1 cellular context compared by ENCODE assay signal in the genomic region with DNA sequence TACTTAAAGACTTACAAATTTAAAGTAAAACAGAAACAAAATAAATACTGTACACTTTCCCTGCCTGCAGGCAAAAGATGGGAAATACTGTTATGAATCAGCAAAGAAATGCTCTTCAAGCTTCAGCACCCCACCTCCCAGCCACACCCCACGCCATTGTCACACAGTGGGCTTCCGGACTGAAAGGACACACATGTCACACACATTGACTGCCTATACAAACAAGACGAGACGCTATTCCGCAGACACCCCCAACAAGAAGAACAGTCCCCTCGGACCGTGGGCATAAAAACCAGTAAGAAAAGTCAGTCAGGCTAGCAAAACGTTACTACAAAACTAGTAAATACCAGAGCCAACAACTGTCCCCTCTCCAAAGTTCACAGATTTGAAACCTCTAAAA.
TF ChIP-seq lines count a peak whose summit lies in the region.

No MANE protein-coding gene starts in this region.

TF ChIP-seq in K562, 482 proteins besides CTCF, POLR2A, EP300 and RAD21 (continued from another document and continues in another):
- TF ChIP-seq OTX1 (CRISPR knock-in tag; IDR thresholded peaks at IDR 0.05) (no peak), MXI1 (IDR thresholded peaks at IDR 0.05; ENCODE audit: low read depth, low read length) (no peak), L3MBTL2 (IDR thresholded peaks at IDR 0.05) (peak; percentile 38; the same call in 1 of the 2 replicates), HLTF (IDR thresholded peaks at IDR 0.05) (no peak), RCOR1 (IDR thresholded peaks at IDR 0.05; ENCODE audit: borderline replicate concordance in 1 of 2, low read depth in 2 of 2, low read length in 2 of 2) (0 out of 4 replicates have a peak, but pooled peaks of 1 of the 2 experiments have one; percentile 46), CEBPG (CRISPR knock-in tag; IDR thresholded peaks at IDR 0.05) (no peak), CEBPG (tag; conservative IDR thresholded peaks at IDR 0.05 in 1 of 2, IDR thresholded peaks at IDR 0.05 in 1 of 2) (no peak), NRF1 (conservative IDR thresholded peaks at IDR 0.05 in 1 of 2, IDR thresholded peaks at IDR 0.05 in 1 of 2) (no peak), DPF2 (IDR thresholded peaks at IDR 0.05) (peak; percentile 67), POLR2AphosphoS5 (IDR thresholded peaks at IDR 0.05; ENCODE audit: control insufficient read depth, insufficient read depth, low read depth, low read length) (no peak), ZNF561 (CRISPR knock-in tag; conservative IDR thresholded peaks at IDR 0.05) (no peak), MAFG (tag; conservative IDR thresholded peaks at IDR 0.05) (0 out of 2 replicates have a peak, but pooled peaks have one; percentile 7), NUFIP1 (IDR thresholded peaks at IDR 0.05; ENCODE audit: partially characterized antibody) (no peak), SAFB (IDR thresholded peaks at IDR 0.05; ENCODE audit: borderline replicate concordance, low read depth, low read length) (no peak), FOSL1 (tag; conservative IDR thresholded peaks at IDR 0.05) (no peak), ZNF431 (CRISPR knock-in tag; IDR thresholded peaks at IDR 0.05) (no peak), RHOXF2B (CRISPR knock-in tag; conservative IDR thresholded peaks at IDR 0.05) (no peak), CTBP1 (IDR thresholded peaks at IDR 0.05; ENCODE audit: borderline replicate concordance) (no peak), KLF1 (tag; IDR thresholded peaks at IDR 0.05) (peak; percentile 50; the same call in 1 of the 2 replicates), EHMT2 (IDR thresholded peaks at IDR 0.05) (peak; percentile 36; the same call in 1 of the 2 replicates), DIDO1 (tag; IDR thresholded peaks at IDR 0.05; ENCODE audit: low read depth) (no peak), ZNF311 (CRISPR knock-in tag; IDR thresholded peaks at IDR 0.05) (no peak), KAT2B (IDR thresholded peaks at IDR 0.05; ENCODE audit: low read depth, low read length) (no peak), ZC3H8 (IDR thresholded peaks at IDR 0.05) (no peak), HOXB6 (CRISPR knock-in tag; IDR thresholded peaks at IDR 0.05; ENCODE audit: borderline replicate concordance) (no peak), SMAD2 (IDR thresholded peaks at IDR 0.05; ENCODE audit: low read depth, low read length) (no peak)
- TF ChIP-seq, protein P1, sequence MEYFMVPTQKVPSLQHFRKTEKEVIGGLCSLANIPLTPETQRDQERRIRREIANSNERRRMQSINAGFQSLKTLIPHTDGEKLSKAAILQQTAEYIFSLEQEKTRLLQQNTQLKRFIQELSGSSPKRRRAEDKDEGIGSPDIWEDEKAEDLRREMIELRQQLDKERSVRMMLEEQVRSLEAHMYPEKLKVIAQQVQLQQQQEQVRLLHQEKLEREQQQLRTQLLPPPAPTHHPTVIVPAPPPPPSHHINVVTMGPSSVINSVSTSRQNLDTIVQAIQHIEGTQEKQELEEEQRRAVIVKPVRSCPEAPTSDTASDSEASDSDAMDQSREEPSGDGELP (CRISPR knock-in tag; IDR thresholded peaks at IDR 0.05; ENCODE audit: borderline replicate concordance), result no peak
- TF ChIP-seq, protein P2, sequence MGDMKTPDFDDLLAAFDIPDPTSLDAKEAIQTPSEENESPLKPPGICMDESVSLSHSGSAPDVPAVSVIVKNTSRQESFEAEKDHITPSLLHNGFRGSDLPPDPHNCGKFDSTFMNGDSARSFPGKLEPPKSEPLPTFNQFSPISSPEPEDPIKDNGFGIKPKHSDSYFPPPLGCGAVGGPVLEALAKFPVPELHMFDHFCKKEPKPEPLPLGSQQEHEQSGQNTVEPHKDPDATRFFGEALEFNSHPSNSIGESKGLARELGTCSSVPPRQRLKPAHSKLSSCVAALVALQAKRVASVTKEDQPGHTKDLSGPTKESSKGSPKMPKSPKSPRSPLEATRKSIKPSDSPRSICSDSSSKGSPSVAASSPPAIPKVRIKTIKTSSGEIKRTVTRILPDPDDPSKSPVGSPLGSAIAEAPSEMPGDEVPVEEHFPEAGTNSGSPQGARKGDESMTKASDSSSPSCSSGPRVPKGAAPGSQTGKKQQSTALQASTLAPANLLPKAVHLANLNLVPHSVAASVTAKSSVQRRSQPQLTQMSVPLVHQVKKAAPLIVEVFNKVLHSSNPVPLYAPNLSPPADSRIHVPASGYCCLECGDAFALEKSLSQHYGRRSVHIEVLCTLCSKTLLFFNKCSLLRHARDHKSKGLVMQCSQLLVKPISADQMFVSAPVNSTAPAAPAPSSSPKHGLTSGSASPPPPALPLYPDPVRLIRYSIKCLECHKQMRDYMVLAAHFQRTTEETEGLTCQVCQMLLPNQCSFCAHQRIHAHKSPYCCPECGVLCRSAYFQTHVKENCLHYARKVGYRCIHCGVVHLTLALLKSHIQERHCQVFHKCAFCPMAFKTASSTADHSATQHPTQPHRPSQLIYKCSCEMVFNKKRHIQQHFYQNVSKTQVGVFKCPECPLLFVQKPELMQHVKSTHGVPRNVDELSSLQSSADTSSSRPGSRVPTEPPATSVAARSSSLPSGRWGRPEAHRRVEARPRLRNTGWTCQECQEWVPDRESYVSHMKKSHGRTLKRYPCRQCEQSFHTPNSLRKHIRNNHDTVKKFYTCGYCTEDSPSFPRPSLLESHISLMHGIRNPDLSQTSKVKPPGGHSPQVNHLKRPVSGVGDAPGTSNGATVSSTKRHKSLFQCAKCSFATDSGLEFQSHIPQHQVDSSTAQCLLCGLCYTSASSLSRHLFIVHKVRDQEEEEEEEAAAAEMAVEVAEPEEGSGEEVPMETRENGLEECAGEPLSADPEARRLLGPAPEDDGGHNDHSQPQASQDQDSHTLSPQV (IDR thresholded peaks at IDR 0.05), result peak; percentile 74
- TF ChIP-seq, protein P3, sequence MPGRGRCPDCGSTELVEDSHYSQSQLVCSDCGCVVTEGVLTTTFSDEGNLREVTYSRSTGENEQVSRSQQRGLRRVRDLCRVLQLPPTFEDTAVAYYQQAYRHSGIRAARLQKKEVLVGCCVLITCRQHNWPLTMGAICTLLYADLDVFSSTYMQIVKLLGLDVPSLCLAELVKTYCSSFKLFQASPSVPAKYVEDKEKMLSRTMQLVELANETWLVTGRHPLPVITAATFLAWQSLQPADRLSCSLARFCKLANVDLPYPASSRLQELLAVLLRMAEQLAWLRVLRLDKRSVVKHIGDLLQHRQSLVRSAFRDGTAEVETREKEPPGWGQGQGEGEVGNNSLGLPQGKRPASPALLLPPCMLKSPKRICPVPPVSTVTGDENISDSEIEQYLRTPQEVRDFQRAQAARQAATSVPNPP (IDR thresholded peaks at IDR 0.05; ENCODE audit: borderline replicate concordance, insufficient read depth, insufficient read length), result no peak
- TF ChIP-seq, protein P4, sequence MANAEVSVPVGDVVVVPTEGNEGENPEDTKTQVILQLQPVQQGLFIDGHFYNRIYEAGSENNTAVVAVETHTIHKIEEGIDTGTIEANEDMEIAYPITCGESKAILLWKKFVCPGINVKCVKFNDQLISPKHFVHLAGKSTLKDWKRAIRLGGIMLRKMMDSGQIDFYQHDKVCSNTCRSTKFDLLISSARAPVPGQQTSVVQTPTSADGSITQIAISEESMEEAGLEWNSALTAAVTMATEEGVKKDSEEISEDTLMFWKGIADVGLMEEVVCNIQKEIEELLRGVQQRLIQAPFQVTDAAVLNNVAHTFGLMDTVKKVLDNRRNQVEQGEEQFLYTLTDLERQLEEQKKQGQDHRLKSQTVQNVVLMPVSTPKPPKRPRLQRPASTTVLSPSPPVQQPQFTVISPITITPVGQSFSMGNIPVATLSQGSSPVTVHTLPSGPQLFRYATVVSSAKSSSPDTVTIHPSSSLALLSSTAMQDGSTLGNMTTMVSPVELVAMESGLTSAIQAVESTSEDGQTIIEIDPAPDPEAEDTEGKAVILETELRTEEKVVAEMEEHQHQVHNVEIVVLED (CRISPR knock-in tag; IDR thresholded peaks at IDR 0.05), result no peak
- TF ChIP-seq, protein P5, sequence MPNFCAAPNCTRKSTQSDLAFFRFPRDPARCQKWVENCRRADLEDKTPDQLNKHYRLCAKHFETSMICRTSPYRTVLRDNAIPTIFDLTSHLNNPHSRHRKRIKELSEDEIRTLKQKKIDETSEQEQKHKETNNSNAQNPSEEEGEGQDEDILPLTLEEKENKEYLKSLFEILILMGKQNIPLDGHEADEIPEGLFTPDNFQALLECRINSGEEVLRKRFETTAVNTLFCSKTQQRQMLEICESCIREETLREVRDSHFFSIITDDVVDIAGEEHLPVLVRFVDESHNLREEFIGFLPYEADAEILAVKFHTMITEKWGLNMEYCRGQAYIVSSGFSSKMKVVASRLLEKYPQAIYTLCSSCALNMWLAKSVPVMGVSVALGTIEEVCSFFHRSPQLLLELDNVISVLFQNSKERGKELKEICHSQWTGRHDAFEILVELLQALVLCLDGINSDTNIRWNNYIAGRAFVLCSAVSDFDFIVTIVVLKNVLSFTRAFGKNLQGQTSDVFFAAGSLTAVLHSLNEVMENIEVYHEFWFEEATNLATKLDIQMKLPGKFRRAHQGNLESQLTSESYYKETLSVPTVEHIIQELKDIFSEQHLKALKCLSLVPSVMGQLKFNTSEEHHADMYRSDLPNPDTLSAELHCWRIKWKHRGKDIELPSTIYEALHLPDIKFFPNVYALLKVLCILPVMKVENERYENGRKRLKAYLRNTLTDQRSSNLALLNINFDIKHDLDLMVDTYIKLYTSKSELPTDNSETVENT (CRISPR knock-in tag; IDR thresholded peaks at IDR 0.05), result no peak
- TF ChIP-seq, protein P6, sequence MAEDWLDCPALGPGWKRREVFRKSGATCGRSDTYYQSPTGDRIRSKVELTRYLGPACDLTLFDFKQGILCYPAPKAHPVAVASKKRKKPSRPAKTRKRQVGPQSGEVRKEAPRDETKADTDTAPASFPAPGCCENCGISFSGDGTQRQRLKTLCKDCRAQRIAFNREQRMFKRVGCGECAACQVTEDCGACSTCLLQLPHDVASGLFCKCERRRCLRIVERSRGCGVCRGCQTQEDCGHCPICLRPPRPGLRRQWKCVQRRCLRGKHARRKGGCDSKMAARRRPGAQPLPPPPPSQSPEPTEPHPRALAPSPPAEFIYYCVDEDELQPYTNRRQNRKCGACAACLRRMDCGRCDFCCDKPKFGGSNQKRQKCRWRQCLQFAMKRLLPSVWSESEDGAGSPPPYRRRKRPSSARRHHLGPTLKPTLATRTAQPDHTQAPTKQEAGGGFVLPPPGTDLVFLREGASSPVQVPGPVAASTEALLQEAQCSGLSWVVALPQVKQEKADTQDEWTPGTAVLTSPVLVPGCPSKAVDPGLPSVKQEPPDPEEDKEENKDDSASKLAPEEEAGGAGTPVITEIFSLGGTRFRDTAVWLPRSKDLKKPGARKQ (CRISPR knock-in tag; IDR thresholded peaks at IDR 0.05), result no peak
- TF ChIP-seq, protein P7, sequence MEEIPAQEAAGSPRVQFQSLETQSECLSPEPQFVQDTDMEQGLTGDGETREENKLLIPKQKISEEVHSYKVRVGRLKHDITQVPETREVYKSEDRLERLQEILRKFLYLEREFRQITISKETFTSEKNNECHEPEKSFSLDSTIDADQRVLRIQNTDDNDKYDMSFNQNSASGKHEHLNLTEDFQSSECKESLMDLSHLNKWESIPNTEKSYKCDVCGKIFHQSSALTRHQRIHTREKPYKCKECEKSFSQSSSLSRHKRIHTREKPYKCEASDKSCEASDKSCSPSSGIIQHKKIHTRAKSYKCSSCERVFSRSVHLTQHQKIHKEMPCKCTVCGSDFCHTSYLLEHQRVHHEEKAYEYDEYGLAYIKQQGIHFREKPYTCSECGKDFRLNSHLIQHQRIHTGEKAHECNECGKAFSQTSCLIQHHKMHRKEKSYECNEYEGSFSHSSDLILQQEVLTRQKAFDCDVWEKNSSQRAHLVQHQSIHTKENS (CRISPR knock-in tag; IDR thresholded peaks at IDR 0.05), result no peak
- TF ChIP-seq, protein P8, sequence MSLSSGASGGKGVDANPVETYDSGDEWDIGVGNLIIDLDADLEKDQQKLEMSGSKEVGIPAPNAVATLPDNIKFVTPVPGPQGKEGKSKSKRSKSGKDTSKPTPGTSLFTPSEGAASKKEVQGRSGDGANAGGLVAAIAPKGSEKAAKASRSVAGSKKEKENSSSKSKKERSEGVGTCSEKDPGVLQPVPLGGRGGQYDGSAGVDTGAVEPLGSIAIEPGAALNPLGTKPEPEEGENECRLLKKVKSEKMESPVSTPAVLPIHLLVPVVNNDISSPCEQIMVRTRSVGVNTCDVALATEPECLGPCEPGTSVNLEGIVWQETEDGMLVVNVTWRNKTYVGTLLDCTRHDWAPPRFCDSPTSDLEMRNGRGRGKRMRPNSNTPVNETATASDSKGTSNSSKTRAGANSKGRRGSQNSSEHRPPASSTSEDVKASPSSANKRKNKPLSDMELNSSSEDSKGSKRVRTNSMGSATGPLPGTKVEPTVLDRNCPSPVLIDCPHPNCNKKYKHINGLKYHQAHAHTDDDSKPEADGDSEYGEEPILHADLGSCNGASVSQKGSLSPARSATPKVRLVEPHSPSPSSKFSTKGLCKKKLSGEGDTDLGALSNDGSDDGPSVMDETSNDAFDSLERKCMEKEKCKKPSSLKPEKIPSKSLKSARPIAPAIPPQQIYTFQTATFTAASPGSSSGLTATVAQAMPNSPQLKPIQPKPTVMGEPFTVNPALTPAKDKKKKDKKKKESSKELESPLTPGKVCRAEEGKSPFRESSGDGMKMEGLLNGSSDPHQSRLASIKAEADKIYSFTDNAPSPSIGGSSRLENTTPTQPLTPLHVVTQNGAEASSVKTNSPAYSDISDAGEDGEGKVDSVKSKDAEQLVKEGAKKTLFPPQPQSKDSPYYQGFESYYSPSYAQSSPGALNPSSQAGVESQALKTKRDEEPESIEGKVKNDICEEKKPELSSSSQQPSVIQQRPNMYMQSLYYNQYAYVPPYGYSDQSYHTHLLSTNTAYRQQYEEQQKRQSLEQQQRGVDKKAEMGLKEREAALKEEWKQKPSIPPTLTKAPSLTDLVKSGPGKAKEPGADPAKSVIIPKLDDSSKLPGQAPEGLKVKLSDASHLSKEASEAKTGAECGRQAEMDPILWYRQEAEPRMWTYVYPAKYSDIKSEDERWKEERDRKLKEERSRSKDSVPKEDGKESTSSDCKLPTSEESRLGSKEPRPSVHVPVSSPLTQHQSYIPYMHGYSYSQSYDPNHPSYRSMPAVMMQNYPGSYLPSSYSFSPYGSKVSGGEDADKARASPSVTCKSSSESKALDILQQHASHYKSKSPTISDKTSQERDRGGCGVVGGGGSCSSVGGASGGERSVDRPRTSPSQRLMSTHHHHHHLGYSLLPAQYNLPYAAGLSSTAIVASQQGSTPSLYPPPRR (CRISPR knock-in tag; IDR thresholded peaks at IDR 0.05; ENCODE audit: borderline replicate concordance), result no peak
- TF ChIP-seq, protein P9, sequence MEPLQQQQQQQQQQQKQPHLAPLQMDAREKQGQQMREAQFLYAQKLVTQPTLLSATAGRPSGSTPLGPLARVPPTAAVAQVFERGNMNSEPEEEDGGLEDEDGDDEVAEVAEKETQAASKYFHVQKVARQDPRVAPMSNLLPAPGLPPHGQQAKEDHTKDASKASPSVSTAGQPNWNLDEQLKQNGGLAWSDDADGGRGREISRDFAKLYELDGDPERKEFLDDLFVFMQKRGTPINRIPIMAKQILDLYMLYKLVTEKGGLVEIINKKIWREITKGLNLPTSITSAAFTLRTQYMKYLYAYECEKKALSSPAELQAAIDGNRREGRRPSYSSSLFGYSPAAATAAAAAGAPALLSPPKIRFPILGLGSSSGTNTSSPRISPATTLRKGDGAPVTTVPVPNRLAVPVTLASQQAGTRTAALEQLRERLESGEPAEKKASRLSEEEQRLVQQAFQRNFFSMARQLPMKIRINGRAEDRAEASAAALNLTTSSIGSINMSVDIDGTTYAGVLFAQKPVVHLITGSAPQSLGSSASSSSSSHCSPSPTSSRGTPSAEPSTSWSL (CRISPR knock-in tag; IDR thresholded peaks at IDR 0.05; ENCODE audit: borderline replicate concordance), result no peak
- TF ChIP-seq, protein P10, sequence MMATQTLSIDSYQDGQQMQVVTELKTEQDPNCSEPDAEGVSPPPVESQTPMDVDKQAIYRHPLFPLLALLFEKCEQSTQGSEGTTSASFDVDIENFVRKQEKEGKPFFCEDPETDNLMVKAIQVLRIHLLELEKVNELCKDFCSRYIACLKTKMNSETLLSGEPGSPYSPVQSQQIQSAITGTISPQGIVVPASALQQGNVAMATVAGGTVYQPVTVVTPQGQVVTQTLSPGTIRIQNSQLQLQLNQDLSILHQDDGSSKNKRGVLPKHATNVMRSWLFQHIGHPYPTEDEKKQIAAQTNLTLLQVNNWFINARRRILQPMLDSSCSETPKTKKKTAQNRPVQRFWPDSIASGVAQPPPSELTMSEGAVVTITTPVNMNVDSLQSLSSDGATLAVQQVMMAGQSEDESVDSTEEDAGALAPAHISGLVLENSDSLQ (IDR thresholded peaks at IDR 0.05), result peak; percentile 26; the same call in 1 of the 2 replicates
